ENCODE assay signal across 20 cellular contexts in the genomic region with DNA sequence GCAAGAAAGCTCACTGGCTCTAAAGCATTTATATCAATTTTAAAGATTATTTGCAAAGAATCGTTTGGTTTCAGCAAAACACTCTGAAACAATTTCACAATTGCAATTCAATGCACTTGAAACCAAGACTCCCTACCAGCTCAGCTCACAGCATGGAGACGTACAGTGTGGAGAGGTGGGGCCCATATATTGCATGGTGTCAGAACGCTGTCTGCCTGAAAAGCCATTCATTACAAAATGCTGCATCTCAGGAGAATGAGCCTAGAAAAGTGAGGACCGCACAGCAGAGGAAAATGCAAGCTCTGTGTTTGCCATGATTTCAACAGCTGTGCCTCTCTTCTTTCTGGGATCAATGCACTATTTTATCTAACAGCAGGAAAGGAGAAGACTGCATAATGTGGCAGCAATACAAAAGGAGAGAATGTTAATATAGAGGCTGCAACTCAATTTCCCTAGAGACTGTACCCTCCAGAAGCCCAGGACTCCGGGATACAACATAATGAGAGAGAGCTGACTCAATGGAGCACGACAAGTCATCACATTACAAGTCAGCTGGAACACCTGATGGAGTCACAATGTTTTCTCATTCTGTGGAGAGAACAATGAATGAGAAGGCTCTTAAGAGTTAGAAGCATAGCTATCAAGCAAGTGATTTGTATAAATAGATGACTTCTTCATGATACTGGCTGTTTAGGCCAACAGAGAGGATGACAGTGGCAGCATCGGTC.
DNase-seq lines count a peak whose midpoint lies in the region; ATAC-seq and TF ChIP-seq lines count a peak whose summit lies in the region.
"Had no signal": no experiment of that assay in that cellular context is flagged by ENCODE, and none has a peak within 500 bp of the region (broad histone marks: within the 10 kb centered on the region; RNA-seq: fewer than 3 reads in every experiment).

No MANE protein-coding gene starts in this region.

- no peaks in the 10 kb centered on the region for H3K27me3 ChIP-seq in prostate gland (replicated peaks; ENCODE audit: insufficient read depth)
- H3K27me3 ChIP-seq: body of pancreas, gastrocnemius medialis had no signal

- peak overlapping the region; percentile 43 for H3K27ac Mint-ChIP-seq in nephron progenitor cell
- H3K27ac Mint-ChIP-seq in activated CD8-positive, alpha-beta T cell treated with anti-CD3 and anti-CD28 coated beads, Interleukin-2, amount 10 ng/mL, durations not matched to agents 7 days and 5 days, result no peak overlapping the region

- no peaks in the 10 kb centered on the region for H3K27me3 Mint-ChIP-seq in nephron progenitor cell (ENCODE audit: low read depth, poor library complexity)
- no peaks in the 10 kb centered on the region for H3K27me3 Mint-ChIP-seq in activated CD8-positive, alpha-beta T cell treated with anti-CD3 and anti-CD28 coated beads, Interleukin-2, amount 10 ng/mL, durations not matched to agents 7 days and 5 days (ENCODE audit: low read depth)

- intact Hi-C loops in prostate gland (cut with DNase I), result no loop called here

- peak; percentile 46 for DNase-seq in DMS153 treated with DMSO at 0.1 percent for 48 hours (lab: John Stamatoyannopoulos, UW; ENCODE audit: unreplicated experiment)
- peak; percentile 32 for DNase-seq in NCI-H1694 treated with DMSO at 0.1 percent for 48 hours (lab: John Stamatoyannopoulos, UW)
- peak; percentile 97 for DNase-seq in NCI-H69 (lab: John Stamatoyannopoulos, UW)
- DNase-seq in nephron progenitor cell, result no peak
- DNase-seq in prostate gland (ENCODE audit: low spot score), result no peak
- DNase-seq in activated CD8-positive, alpha-beta T cell treated with anti-CD3 and anti-CD28 coated beads, Interleukin-2, amount 10 ng/mL, durations not matched to agents 7 days and 5 days, result no peak
- DNase-seq: activated naive CD4-positive, alpha-beta T cell treated with anti-CD3 and anti-CD28 coated beads, Interleukin-2, amount 50 U/mL, for 16 hours; body of pancreas; COR-L47; erythroblast; gastrocnemius medialis; GM23248; left ventricle myocardium superior; MV-4-11; small intestine; stimulated activated CD4-positive, alpha-beta T cell treated with anti-CD3 and anti-CD28 coated beads, Interleukin-4, amount 100 ng/mL, for 24 hours had no signal

- no peak for ATAC-seq in activated CD8-positive, alpha-beta T cell treated with anti-CD3 and anti-CD28 coated beads, Interleukin-2, amount 10 ng/mL, durations not matched to agents 7 days and 5 days
- no peak for ATAC-seq in HG02973 (IDR thresholded peaks at IDR 0.05; ENCODE audit: unreplicated experiment)
- no peak for ATAC-seq in GM19467 (IDR thresholded peaks at IDR 0.05; ENCODE audit: unreplicated experiment)
- ATAC-seq: body of pancreas, gastrocnemius medialis, left ventricle myocardium superior had no signal

- H3K4me3 Mint-ChIP-seq in nephron progenitor cell, result peak overlapping the region; percentile 37
- no peak overlapping the region for H3K4me3 Mint-ChIP-seq in activated CD8-positive, alpha-beta T cell treated with anti-CD3 and anti-CD28 coated beads, Interleukin-2, amount 10 ng/mL, durations not matched to agents 7 days and 5 days

- no peaks in the 10 kb centered on the region for H3K36me3 ChIP-seq in prostate gland
- H3K36me3 ChIP-seq: gastrocnemius medialis had no signal

- no peak overlapping the region for H3K27ac ChIP-seq in prostate gland
- H3K27ac ChIP-seq: body of pancreas, gastrocnemius medialis, GM23248, HL-60, parathyroid adenoma had no signal

- no peaks in the 10 kb centered on the region for H3K9me3 ChIP-seq in prostate gland
- H3K9me3 ChIP-seq: body of pancreas, gastrocnemius medialis had no signal

- no peak overlapping the region for H3K4me3 ChIP-seq in prostate gland
- H3K4me3 ChIP-seq: body of pancreas, gastrocnemius medialis, GM23248 had no signal

- no peaks in the 10 kb centered on the region for H3K4me1 ChIP-seq in prostate gland (replicated peaks)
- H3K4me1 ChIP-seq: body of pancreas, parathyroid adenoma had no signal

- CTCF ChIA-PET in activated CD8-positive, alpha-beta T cell treated with anti-CD3 and anti-CD28 coated beads, Interleukin-2, amount 10 ng/mL, durations not matched to agents 7 days and 5 days (lab: Charles Lee), result no interaction called here

- no peaks in the 10 kb centered on the region for H3K36me3 Mint-ChIP-seq in nephron progenitor cell (ENCODE audit: low read depth)
- H3K36me3 Mint-ChIP-seq in activated CD8-positive, alpha-beta T cell treated with anti-CD3 and anti-CD28 coated beads, Interleukin-2, amount 10 ng/mL, durations not matched to agents 7 days and 5 days (ENCODE audit: low read depth), result no peaks in the 10 kb centered on the region

- POLR2A ChIA-PET in activated CD8-positive, alpha-beta T cell treated with anti-CD3 and anti-CD28 coated beads, Interleukin-2, amount 10 ng/mL, durations not matched to agents 7 days and 5 days (lab: Charles Lee), result no interaction called here

- peaks cover 50% of the 10 kb centered on the region for H3K4me1 Mint-ChIP-seq in nephron progenitor cell
- H3K4me1 Mint-ChIP-seq in activated CD8-positive, alpha-beta T cell treated with anti-CD3 and anti-CD28 coated beads, Interleukin-2, amount 10 ng/mL, durations not matched to agents 7 days and 5 days (ENCODE audit: low read depth), result no peaks in the 10 kb centered on the region

- 55% methylated on average over 7 of the region's 7 CpGs for WGBS in prostate gland

- peaks cover 8% of the 10 kb centered on the region for H3K9me3 Mint-ChIP-seq in nephron progenitor cell
- H3K9me3 Mint-ChIP-seq in activated CD8-positive, alpha-beta T cell treated with anti-CD3 and anti-CD28 coated beads, Interleukin-2, amount 10 ng/mL, durations not matched to agents 7 days and 5 days (ENCODE audit: insufficient read depth), result no peaks in the 10 kb centered on the region

- TF ChIP-seq CTCF in nephron progenitor cell (IDR thresholded peaks at IDR 0.05) (no peak), prostate gland (IDR thresholded peaks at IDR 0.05) (no peak)

- TF ChIP-seq POLR2A in prostate gland (IDR thresholded peaks at IDR 0.05), result no peak

Comparison
In these comparisons a context has a peak if more than half of its experiments do, and no peak if none do; other contexts are left out.
1. DNase-seq: peak in DMS153 treated with DMSO at 0.1 percent for 48 hours (single experiment), NCI-H1694 treated with DMSO at 0.1 percent for 48 hours (single experiment) and NCI-H69 (single experiment); none in nephron progenitor cell (single experiment), prostate gland (single experiment) and activated CD8-positive, alpha-beta T cell treated with anti-CD3 and anti-CD28 coated beads, Interleukin-2, amount 10 ng/mL, durations not matched to agents 7 days and 5 days (single experiment).